ENCODE assay signal across 19 cellular contexts in the genomic region with DNA sequence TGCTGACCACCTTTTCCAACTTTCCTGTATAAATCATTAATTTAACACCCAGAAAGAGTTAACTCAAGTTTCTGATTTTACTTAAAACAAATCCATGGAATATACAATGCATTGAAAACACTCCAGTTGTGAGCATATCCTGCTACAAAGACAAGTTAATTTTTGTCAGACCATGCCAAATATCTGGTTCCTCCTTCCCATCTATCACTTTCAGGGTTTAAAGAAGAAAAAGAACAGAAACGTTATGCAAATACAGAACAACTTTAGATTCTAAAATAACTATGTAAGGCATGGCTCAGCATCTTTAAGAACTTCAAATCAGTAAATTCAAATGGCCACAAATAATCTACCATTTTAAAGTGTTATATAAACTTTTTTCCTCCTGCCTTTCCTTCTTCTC. TPM values are rescaled to one million over a fixed set of nuclear protein-coding genes. Genes with fewer than 3 reads are reported as not detected.
DNase-seq lines count a peak whose midpoint lies in the region; ATAC-seq and TF ChIP-seq lines count a peak whose summit lies in the region.
"Had no signal": no experiment of that assay in that cellular context is flagged by ENCODE, and none has a peak within 500 bp of the region (broad histone marks: within the 10 kb centered on the region; RNA-seq: fewer than 3 reads in every experiment).

No MANE protein-coding gene starts in this region.

- WGBS in right cardiac atrium: 63% methylated on average over 1 of the region's 1 CpG

- H3F3A ChIP-seq in OCI-LY1 (ENCODE audit: insufficient read depth, low read length): no peaks in the 10 kb centered on the region; the same call in 1 of the 2 replicates

- H3K79me2 ChIP-seq in OCI-LY1 (ENCODE audit: insufficient read depth, low read length): no peaks in the 10 kb centered on the region

- intact Hi-C loops in right cardiac atrium (cut with DNase I): no loop called here
- intact Hi-C loops in activated naive CD4-positive, alpha-beta T cell treated with anti-CD3 and anti-CD28 coated beads for 36 hours (cut with micrococcal nuclease): no loop called here

- H3K27me3 ChIP-seq in OCI-LY1 (ENCODE audit: insufficient read depth, low read length) (no peaks in the 10 kb centered on the region), right cardiac atrium (ENCODE audit: control insufficient read depth, insufficient read depth) (no peaks in the 10 kb centered on the region)
- H3K27me3 ChIP-seq: foreskin keratinocyte, ovary had no signal

- H3K4me3 ChIP-seq in OCI-LY1 (ENCODE audit: low read depth, low read length, poor library complexity, severe bottlenecking): no peak overlapping the region
- H3K4me3 ChIP-seq in right cardiac atrium (ENCODE audit: low read length): no peak overlapping the region
- H3K4me3 ChIP-seq: K562, ovary had no signal

- no peak overlapping the region for H3K4me3 Mint-ChIP-seq in activated naive CD4-positive, alpha-beta T cell treated with anti-CD3 and anti-CD28 coated beads for 36 hours

- H3K27me3 Mint-ChIP-seq in activated naive CD4-positive, alpha-beta T cell treated with anti-CD3 and anti-CD28 coated beads for 36 hours (ENCODE audit: low read depth): no peaks in the 10 kb centered on the region

- peaks cover 6% of the 10 kb centered on the region for H3K4me1 Mint-ChIP-seq in activated naive CD4-positive, alpha-beta T cell treated with anti-CD3 and anti-CD28 coated beads for 36 hours (ENCODE audit: low read depth)

- H3K27ac Mint-ChIP-seq in activated naive CD4-positive, alpha-beta T cell treated with anti-CD3 and anti-CD28 coated beads for 36 hours: no peak overlapping the region

- H3K9me3 ChIP-seq in OCI-LY1 (ENCODE audit: low read length): no peaks in the 10 kb centered on the region
- no peaks in the 10 kb centered on the region for H3K9me3 ChIP-seq in right cardiac atrium (ENCODE audit: control insufficient read depth, low read length)
- H3K9me3 ChIP-seq: ovary had no signal

- H3K36me3 ChIP-seq in OCI-LY1 (ENCODE audit: insufficient read depth, low read length): peaks cover 74% of the 10 kb centered on the region
- H3K36me3 ChIP-seq: ovary had no signal

- DNase-seq in mesenteric fat pad (ENCODE audit: low spot score) (no peak), right cardiac atrium (no peak)
- no peak for DNase-seq in activated naive CD4-positive, alpha-beta T cell treated with anti-CD3 and anti-CD28 coated beads for 36 hours
- DNase-seq: activated CD4-positive, alpha-beta T cell treated with anti-CD3 and anti-CD28 coated beads for 48 hours; activated CD8-positive, alpha-beta memory T cell treated with anti-CD3 and anti-CD28 coated beads, Interleukin-2, amount 50 U/mL, for 4 hours; activated naive CD4-positive, alpha-beta T cell treated with Interleukin-2 at 50 U/mL for 16 hours; foreskin keratinocyte; NCI-H1092 treated with DMSO at 0.1 percent for 48 hours; NCI-H774; ovary; stimulated activated CD4-positive, alpha-beta T cell treated with anti-CD3 and anti-CD28 coated beads, Interleukin-2, amount 100 ng/mL, for 24 hours had no signal

- H3K9me3 Mint-ChIP-seq in activated naive CD4-positive, alpha-beta T cell treated with anti-CD3 and anti-CD28 coated beads for 36 hours: no peaks in the 10 kb centered on the region

- CTCF ChIA-PET in activated naive CD4-positive, alpha-beta T cell treated with anti-CD3 and anti-CD28 coated beads for 36 hours (lab: Charles Lee): no interaction called here

- no peak overlapping the region for H2AFZ ChIP-seq in OCI-LY1 (ENCODE audit: low read length)

- peak overlapping the region; percentile 64 for H3K27ac ChIP-seq in OCI-LY1 (ENCODE audit: low read depth, low read length, poor library complexity, severe bottlenecking)
- no peak overlapping the region for H3K27ac ChIP-seq in right cardiac atrium (ENCODE audit: low read length)
- H3K27ac ChIP-seq: foreskin keratinocyte, HL-60, ovary had no signal

- H3K36me3 Mint-ChIP-seq in activated naive CD4-positive, alpha-beta T cell treated with anti-CD3 and anti-CD28 coated beads for 36 hours (ENCODE audit: low read depth): peaks cover 31% of the 10 kb centered on the region

- peaks cover 44% of the 10 kb centered on the region for H3K4me1 ChIP-seq in OCI-LY1 (ENCODE audit: insufficient read depth, low read length, severe bottlenecking)
- no peaks in the 10 kb centered on the region for H3K4me1 ChIP-seq in right cardiac atrium (ENCODE audit: control insufficient read depth, insufficient read depth, low read length)
- H3K4me1 ChIP-seq: foreskin keratinocyte had no signal

- no peaks in the 10 kb centered on the region for H3K9me2 ChIP-seq in OCI-LY1 (ENCODE audit: low read depth, low read length)

- H3K4me2 ChIP-seq in OCI-LY1 (ENCODE audit: low read length): peak overlapping the region; percentile 29; the same call in 1 of the 2 replicates

- peak; percentile 67 for ATAC-seq in GM18498 (IDR thresholded peaks at IDR 0.05; ENCODE audit: unreplicated experiment)
- ATAC-seq in GM19397 (IDR thresholded peaks at IDR 0.05; ENCODE audit: unreplicated experiment): peak; percentile 49
- peak; percentile 62 for ATAC-seq in HG02588 (IDR thresholded peaks at IDR 0.05; ENCODE audit: unreplicated experiment)
- ATAC-seq in right cardiac atrium: no peak
- no peak for ATAC-seq in GM21526 (IDR thresholded peaks at IDR 0.05; ENCODE audit: low FRiP score, unreplicated experiment)
- ATAC-seq: foreskin keratinocyte, K562, Panc1 had no signal

- no peak overlapping the region for H3K9ac ChIP-seq in OCI-LY1 (ENCODE audit: low read length)

- no peak for TF ChIP-seq CTCF in OCI-LY1 (IDR thresholded peaks at IDR 0.05; ENCODE audit: low read length)

- H4K20me1 ChIP-seq in OCI-LY1 (ENCODE audit: insufficient read depth, low read length): no peaks in the 10 kb centered on the region

RNA-seq across cellular contexts. Expression of a gene that starts 14.9 kb away (rescaled TPM):
- total RNA-seq in mesenteric fat pad (16.3 TPM), right cardiac atrium (10 to 100 TPM; 21.0 to 29.9 (median 23.9) TPM)
- polyA plus RNA-seq in right cardiac atrium: 44.0 TPM
- total RNA-seq in activated naive CD4-positive, alpha-beta T cell treated with anti-CD3 and anti-CD28 coated beads for 36 hours: 10 to 100 TPM; 28.4 to 28.8 TPM

RNA-seq across cellular contexts. Expression of a gene that starts 33.4 kb away (rescaled TPM):
- total RNA-seq in mesenteric fat pad (6.3 TPM), right cardiac atrium (1 to 10 TPM; 3.4 to 5.7 (median 4.8) TPM)
- polyA plus RNA-seq in right cardiac atrium: 1.9 TPM
- total RNA-seq in activated naive CD4-positive, alpha-beta T cell treated with anti-CD3 and anti-CD28 coated beads for 36 hours: 10 to 100 TPM; 15.5 to 15.6 TPM

Comparison
In these comparisons a context has a peak if more than half of its experiments do, and no peak if none do; other contexts are left out.
1. ATAC-seq: peak in GM18498 (single experiment), GM19397 (single experiment) and HG02588 (single experiment); none in right cardiac atrium (0 of 2) and GM21526 (single experiment).